8 cellular contexts compared by ENCODE assay signal in genomic region chr6:87588756-87589407, GRCh38. TPM values are rescaled to one million over a fixed set of nuclear protein-coding genes. Genes with fewer than 3 reads are reported as not detected.
DNase-seq lines count a peak whose midpoint lies in the region; ATAC-seq and TF ChIP-seq lines count a peak whose summit lies in the region.

No MANE protein-coding gene starts in this region.

- no peaks in the 10 kb centered on the region for H3K9me3 Mint-ChIP-seq in chondrocyte (ENCODE audit: low read depth)

- peaks cover 10 to 46% of the 10 kb centered on the region in 2 donors for H3K4me1 ChIP-seq in muscle layer of duodenum (ENCODE audit: control insufficient read depth in 1 of 2, insufficient read depth in 2 of 2, low read length in 2 of 2)

- no peak for ATAC-seq in GM19463 (IDR thresholded peaks at IDR 0.05; ENCODE audit: unreplicated experiment)
- no peak for ATAC-seq in GM21381 (IDR thresholded peaks at IDR 0.05; ENCODE audit: unreplicated experiment)

- DNase-seq in AG08395 (ENCODE audit: low spot score) (peak; percentile 12), chondrocyte (ENCODE audit: low spot score) (no peak), putamen (ENCODE audit: low spot score) (no peak), NCI-H345 treated with DMSO at 0.1 percent for 48 hours (lab: John Stamatoyannopoulos, UW; ENCODE audit: unreplicated experiment) (no peak)

- H3K36me3 ChIP-seq in KOPT-K1 (ENCODE audit: insufficient read depth, low read length) (peaks cover 25% of the 10 kb centered on the region; the same call in 1 of the 2 replicates), muscle layer of duodenum (ENCODE audit: control insufficient read depth in 1 of 2, insufficient read depth in 2 of 2, low read length in 2 of 2) (peaks cover 0 to 2% of the 10 kb centered on the region in 2 donors)

- H3K27ac Mint-ChIP-seq in chondrocyte (ENCODE audit: unreplicated experiment) = peak overlapping the region; percentile 97

- TF ChIP-seq CTCF in chondrocyte (IDR thresholded peaks at IDR 0.05) = no peak

- peak overlapping the region; percentile 80 for H3K27ac ChIP-seq in KOPT-K1 (ENCODE audit: low read depth, low read length, poor library complexity, severe bottlenecking)
- H3K27ac ChIP-seq in muscle layer of duodenum (ENCODE audit: low read length) = peak overlapping the region; percentile 97

- peaks cover 1% of the 10 kb centered on the region for H3K36me3 Mint-ChIP-seq in chondrocyte (ENCODE audit: low read depth)

- H3K4me3 ChIP-seq in muscle layer of duodenum (ENCODE audit: low read depth in 1 of 2, low read length in 2 of 2) = peak overlapping the region; percentile 94 to 100

- peaks cover 62% of the 10 kb centered on the region for H3K4me1 Mint-ChIP-seq in chondrocyte (ENCODE audit: low read depth)

- H3K9me3 ChIP-seq in KOPT-K1 (ENCODE audit: insufficient read depth, low read length, poor library complexity, severe bottlenecking) = no peaks in the 10 kb centered on the region
- H3K9me3 ChIP-seq in muscle layer of duodenum (ENCODE audit: control insufficient read depth in 1 of 2, low read length in 2 of 2) = no peaks in the 10 kb centered on the region

- no peaks in the 10 kb centered on the region for H3K27me3 ChIP-seq in muscle layer of duodenum (ENCODE audit: low read depth, low read length)

- H3K4me3 Mint-ChIP-seq in chondrocyte (ENCODE audit: unreplicated experiment) = peak overlapping the region; percentile 89

- H3K27me3 Mint-ChIP-seq in chondrocyte (ENCODE audit: low read depth) = no peaks in the 10 kb centered on the region

RNA-seq across cellular contexts. Expression of gene RARS2, which starts 0.9 kb away (rescaled TPM):
- total RNA-seq in chondrocyte = 43.8 to 50.7 TPM (median 44.7 TPM) in 3 replicates

RNA-seq across cellular contexts. Expression of gene ORC3, which starts 1.1 kb away (rescaled TPM):
- 16.7 to 28.6 TPM (median 17.5 TPM) in 3 replicates for total RNA-seq in chondrocyte
